ENCODE assay signal across 1 cellular context in the genomic region with DNA sequence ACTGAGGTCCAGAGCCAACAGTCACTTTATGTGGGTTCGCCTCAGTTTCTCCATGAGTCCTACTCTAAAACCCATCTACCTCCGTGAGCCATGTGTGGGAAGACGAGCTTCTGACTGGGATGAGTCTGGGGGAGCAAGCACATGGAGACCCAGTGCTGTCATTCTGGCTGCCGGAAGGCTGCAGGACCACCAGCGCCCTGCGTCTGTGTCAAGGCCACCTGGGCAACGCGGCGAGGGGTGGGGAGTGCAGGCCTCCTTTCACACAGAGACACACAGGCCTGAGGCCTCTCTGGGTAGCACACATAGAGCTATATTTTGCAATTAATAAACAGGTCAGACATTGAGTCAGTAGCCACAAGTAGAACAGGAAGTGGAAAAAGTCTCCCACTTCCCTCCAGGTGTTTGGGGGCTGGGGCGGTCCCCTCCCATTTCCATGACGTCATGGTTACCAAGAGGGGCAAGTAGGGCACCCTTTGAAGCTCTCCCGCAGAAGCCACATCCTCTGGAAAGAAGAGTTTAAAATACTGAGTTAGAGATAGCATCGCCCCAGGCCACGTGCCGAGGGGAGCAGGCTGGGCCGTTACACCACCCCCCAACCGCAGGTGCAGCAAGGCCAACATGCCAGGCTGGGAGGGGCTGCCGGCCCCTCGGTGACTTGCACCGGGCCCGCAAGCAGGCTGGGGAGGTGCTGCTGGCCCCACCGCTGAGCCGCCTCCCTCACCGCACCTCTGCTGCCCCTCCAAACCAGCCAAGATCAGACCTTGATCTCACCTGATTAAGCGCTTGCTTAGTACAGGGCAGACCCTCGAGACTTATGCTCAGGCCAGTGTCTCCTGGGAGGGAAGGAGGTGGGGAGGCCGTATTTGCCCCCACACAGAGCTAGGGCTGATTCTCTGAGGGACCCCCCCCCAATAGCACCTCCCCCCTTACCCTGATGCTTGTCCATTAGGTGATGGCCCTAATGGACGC.
TF ChIP-seq lines count a peak whose summit lies in the region.

No MANE protein-coding gene starts in this region.

TF ChIP-seq in HepG2, 621 proteins besides CTCF, POLR2A, EP300 and RAD21 (continued from another document and continues in another):
- TF ChIP-seq, protein P1, sequence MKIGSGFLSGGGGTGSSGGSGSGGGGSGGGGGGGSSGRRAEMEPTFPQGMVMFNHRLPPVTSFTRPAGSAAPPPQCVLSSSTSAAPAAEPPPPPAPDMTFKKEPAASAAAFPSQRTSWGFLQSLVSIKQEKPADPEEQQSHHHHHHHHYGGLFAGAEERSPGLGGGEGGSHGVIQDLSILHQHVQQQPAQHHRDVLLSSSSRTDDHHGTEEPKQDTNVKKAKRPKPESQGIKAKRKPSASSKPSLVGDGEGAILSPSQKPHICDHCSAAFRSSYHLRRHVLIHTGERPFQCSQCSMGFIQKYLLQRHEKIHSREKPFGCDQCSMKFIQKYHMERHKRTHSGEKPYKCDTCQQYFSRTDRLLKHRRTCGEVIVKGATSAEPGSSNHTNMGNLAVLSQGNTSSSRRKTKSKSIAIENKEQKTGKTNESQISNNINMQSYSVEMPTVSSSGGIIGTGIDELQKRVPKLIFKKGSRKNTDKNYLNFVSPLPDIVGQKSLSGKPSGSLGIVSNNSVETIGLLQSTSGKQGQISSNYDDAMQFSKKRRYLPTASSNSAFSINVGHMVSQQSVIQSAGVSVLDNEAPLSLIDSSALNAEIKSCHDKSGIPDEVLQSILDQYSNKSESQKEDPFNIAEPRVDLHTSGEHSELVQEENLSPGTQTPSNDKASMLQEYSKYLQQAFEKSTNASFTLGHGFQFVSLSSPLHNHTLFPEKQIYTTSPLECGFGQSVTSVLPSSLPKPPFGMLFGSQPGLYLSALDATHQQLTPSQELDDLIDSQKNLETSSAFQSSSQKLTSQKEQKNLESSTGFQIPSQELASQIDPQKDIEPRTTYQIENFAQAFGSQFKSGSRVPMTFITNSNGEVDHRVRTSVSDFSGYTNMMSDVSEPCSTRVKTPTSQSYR (CRISPR knock-in tag; IDR thresholded peaks at IDR 0.05; ENCODE audit: borderline replicate concordance), result no peak
- TF ChIP-seq MATR3 (CRISPR knock-in tag; IDR thresholded peaks at IDR 0.05), result 0 out of 2 replicates have a peak, but pooled peaks have one; percentile 90
- TF ChIP-seq MYC (CRISPR knock-in tag; IDR thresholded peaks at IDR 0.05; ENCODE audit: borderline replicate concordance), result peak; percentile 56
- TF ChIP-seq ZNF350 (CRISPR knock-in tag; IDR thresholded peaks at IDR 0.05; ENCODE audit: borderline replicate concordance, low read depth), result no peak
- TF ChIP-seq, protein P2, sequence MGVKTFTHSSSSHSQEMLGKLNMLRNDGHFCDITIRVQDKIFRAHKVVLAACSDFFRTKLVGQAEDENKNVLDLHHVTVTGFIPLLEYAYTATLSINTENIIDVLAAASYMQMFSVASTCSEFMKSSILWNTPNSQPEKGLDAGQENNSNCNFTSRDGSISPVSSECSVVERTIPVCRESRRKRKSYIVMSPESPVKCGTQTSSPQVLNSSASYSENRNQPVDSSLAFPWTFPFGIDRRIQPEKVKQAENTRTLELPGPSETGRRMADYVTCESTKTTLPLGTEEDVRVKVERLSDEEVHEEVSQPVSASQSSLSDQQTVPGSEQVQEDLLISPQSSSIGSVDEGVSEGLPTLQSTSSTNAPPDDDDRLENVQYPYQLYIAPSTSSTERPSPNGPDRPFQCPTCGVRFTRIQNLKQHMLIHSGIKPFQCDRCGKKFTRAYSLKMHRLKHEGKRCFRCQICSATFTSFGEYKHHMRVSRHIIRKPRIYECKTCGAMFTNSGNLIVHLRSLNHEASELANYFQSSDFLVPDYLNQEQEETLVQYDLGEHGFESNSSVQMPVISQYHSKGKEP (CRISPR knock-in tag; IDR thresholded peaks at IDR 0.05), result no peak
- no peak for TF ChIP-seq RXRA (CRISPR knock-in tag; IDR thresholded peaks at IDR 0.05)
- TF ChIP-seq ZNF484 (CRISPR knock-in tag; IDR thresholded peaks at IDR 0.05; ENCODE audit: borderline replicate concordance, low read depth), result no peak
- TF ChIP-seq NFE2L1 (CRISPR knock-in tag; IDR thresholded peaks at IDR 0.05; ENCODE audit: borderline replicate concordance), result no peak
- no peak for TF ChIP-seq TCF7L2 (IDR thresholded peaks at IDR 0.05; ENCODE audit: low read depth, low read length)
- TF ChIP-seq, protein P3, sequence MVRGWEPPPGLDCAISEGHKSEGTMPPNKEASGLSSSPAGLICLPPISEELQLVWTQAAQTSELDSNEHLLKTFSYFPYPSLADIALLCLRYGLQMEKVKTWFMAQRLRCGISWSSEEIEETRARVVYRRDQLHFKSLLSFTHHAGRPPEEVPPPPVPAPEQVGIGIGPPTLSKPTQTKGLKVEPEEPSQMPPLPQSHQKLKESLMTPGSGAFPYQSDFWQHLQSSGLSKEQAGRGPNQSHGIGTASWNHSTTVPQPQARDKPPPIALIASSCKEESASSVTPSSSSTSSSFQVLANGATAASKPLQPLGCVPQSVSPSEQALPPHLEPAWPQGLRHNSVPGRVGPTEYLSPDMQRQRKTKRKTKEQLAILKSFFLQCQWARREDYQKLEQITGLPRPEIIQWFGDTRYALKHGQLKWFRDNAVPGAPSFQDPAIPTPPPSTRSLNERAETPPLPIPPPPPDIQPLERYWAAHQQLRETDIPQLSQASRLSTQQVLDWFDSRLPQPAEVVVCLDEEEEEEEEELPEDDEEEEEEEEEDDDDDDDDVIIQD (CRISPR knock-in tag; IDR thresholded peaks at IDR 0.05; ENCODE audit: low read depth), result no peak
- TF ChIP-seq, protein P4, sequence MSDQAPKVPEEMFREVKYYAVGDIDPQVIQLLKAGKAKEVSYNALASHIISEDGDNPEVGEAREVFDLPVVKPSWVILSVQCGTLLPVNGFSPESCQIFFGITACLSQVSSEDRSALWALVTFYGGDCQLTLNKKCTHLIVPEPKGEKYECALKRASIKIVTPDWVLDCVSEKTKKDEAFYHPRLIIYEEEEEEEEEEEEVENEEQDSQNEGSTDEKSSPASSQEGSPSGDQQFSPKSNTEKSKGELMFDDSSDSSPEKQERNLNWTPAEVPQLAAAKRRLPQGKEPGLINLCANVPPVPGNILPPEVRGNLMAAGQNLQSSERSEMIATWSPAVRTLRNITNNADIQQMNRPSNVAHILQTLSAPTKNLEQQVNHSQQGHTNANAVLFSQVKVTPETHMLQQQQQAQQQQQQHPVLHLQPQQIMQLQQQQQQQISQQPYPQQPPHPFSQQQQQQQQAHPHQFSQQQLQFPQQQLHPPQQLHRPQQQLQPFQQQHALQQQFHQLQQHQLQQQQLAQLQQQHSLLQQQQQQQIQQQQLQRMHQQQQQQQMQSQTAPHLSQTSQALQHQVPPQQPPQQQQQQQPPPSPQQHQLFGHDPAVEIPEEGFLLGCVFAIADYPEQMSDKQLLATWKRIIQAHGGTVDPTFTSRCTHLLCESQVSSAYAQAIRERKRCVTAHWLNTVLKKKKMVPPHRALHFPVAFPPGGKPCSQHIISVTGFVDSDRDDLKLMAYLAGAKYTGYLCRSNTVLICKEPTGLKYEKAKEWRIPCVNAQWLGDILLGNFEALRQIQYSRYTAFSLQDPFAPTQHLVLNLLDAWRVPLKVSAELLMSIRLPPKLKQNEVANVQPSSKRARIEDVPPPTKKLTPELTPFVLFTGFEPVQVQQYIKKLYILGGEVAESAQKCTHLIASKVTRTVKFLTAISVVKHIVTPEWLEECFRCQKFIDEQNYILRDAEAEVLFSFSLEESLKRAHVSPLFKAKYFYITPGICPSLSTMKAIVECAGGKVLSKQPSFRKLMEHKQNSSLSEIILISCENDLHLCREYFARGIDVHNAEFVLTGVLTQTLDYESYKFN (CRISPR knock-in tag; conservative IDR thresholded peaks at IDR 0.05), result 0 out of 2 replicates have a peak, but pooled peaks have one; percentile 11
- no peak for TF ChIP-seq MAZ (IDR thresholded peaks at IDR 0.05; ENCODE audit: borderline replicate concordance, low read depth, low read length)
- TF ChIP-seq MAZ (CRISPR knock-in tag; IDR thresholded peaks at IDR 0.05; ENCODE audit: low read depth), result no peak
- TF ChIP-seq ZNF292 (CRISPR knock-in tag; IDR thresholded peaks at IDR 0.05; ENCODE audit: borderline replicate concordance, low read depth), result no peak; the same call in 1 of the 2 replicates
- TF ChIP-seq ZNF234 (CRISPR knock-in tag; conservative IDR thresholded peaks at IDR 0.05), result no peak
- no peak for TF ChIP-seq ZNF501 (CRISPR knock-in tag; IDR thresholded peaks at IDR 0.05)
- TF ChIP-seq MEF2D (CRISPR knock-in tag; IDR thresholded peaks at IDR 0.05), result no peak; the same call in 1 of the 2 replicates
- TF ChIP-seq, protein P5, sequence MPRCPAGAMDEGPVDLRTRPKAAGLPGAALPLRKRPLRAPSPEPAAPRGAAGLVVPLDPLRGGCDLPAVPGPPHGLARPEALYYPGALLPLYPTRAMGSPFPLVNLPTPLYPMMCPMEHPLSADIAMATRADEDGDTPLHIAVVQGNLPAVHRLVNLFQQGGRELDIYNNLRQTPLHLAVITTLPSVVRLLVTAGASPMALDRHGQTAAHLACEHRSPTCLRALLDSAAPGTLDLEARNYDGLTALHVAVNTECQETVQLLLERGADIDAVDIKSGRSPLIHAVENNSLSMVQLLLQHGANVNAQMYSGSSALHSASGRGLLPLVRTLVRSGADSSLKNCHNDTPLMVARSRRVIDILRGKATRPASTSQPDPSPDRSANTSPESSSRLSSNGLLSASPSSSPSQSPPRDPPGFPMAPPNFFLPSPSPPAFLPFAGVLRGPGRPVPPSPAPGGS (CRISPR knock-in tag; IDR thresholded peaks at IDR 0.05), result no peak
- 0 out of 2 replicates have a peak, but pooled peaks have one; percentile 42 for TF ChIP-seq ZBTB20 (CRISPR knock-in tag; IDR thresholded peaks at IDR 0.05; ENCODE audit: borderline replicate concordance, low read depth)
- TF ChIP-seq, protein P6, sequence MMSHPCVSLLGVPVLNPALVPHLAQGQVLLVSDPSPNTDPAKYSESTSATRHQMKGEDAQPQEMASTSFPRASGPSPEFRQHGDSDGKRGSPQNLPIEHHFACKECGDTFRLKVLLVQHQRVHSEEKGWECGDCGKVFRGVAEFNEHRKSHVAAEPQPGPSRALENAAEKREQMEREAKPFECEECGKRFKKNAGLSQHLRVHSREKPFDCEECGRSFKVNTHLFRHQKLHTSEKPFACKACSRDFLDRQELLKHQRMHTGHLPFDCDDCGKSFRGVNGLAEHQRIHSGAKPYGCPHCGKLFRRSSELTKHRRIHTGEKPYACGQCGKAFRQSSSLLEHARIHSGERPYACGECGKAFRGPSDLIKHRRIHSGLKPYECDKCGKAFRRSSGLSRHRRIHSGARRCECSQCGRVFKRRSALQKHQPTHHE (CRISPR knock-in tag; IDR thresholded peaks at IDR 0.05; ENCODE audit: borderline replicate concordance), result peak; percentile 44; the same call in 1 of the 2 replicates
- TF ChIP-seq, protein P7, sequence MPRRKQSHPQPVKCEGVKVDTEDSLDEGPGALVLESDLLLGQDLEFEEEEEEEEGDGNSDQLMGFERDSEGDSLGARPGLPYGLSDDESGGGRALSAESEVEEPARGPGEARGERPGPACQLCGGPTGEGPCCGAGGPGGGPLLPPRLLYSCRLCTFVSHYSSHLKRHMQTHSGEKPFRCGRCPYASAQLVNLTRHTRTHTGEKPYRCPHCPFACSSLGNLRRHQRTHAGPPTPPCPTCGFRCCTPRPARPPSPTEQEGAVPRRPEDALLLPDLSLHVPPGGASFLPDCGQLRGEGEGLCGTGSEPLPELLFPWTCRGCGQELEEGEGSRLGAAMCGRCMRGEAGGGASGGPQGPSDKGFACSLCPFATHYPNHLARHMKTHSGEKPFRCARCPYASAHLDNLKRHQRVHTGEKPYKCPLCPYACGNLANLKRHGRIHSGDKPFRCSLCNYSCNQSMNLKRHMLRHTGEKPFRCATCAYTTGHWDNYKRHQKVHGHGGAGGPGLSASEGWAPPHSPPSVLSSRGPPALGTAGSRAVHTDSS (CRISPR knock-in tag; conservative IDR thresholded peaks at IDR 0.05), result peak; percentile 89; the same call in 1 of the 2 replicates
- no peak for TF ChIP-seq ZNF713 (CRISPR knock-in tag; IDR thresholded peaks at IDR 0.05)
- peak; percentile 35; the same call in 1 of the 2 replicates for TF ChIP-seq GABPB1 (CRISPR knock-in tag; IDR thresholded peaks at IDR 0.05)
- TF ChIP-seq, protein P8, sequence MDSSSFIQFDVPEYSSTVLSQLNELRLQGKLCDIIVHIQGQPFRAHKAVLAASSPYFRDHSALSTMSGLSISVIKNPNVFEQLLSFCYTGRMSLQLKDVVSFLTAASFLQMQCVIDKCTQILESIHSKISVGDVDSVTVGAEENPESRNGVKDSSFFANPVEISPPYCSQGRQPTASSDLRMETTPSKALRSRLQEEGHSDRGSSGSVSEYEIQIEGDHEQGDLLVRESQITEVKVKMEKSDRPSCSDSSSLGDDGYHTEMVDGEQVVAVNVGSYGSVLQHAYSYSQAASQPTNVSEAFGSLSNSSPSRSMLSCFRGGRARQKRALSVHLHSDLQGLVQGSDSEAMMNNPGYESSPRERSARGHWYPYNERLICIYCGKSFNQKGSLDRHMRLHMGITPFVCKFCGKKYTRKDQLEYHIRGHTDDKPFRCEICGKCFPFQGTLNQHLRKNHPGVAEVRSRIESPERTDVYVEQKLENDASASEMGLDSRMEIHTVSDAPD (CRISPR knock-in tag; IDR thresholded peaks at IDR 0.05), result no peak
- TF ChIP-seq ZBTB38 (CRISPR knock-in tag; IDR thresholded peaks at IDR 0.05), result 0 out of 2 replicates have a peak, but pooled peaks have one; percentile 17
- TF ChIP-seq, protein P9, sequence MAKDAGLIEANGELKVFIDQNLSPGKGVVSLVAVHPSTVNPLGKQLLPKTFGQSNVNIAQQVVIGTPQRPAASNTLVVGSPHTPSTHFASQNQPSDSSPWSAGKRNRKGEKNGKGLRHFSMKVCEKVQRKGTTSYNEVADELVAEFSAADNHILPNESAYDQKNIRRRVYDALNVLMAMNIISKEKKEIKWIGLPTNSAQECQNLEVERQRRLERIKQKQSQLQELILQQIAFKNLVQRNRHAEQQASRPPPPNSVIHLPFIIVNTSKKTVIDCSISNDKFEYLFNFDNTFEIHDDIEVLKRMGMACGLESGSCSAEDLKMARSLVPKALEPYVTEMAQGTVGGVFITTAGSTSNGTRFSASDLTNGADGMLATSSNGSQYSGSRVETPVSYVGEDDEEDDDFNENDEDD (CRISPR knock-in tag; IDR thresholded peaks at IDR 0.05; ENCODE audit: borderline replicate concordance), result no peak
- TF ChIP-seq AGO2 (optimal IDR thresholded peaks at IDR 0.05; ENCODE audit: low read depth, low read length), result no peak
- no peak for TF ChIP-seq ZNF790 (CRISPR knock-in tag; IDR thresholded peaks at IDR 0.05; ENCODE audit: borderline replicate concordance)
- TF ChIP-seq ZNF530 (CRISPR knock-in tag; IDR thresholded peaks at IDR 0.05; ENCODE audit: low read depth), result no peak
- TF ChIP-seq SPEN (CRISPR knock-in tag; IDR thresholded peaks at IDR 0.05; ENCODE audit: low read depth), result peak; percentile 12; the same call in 1 of the 2 replicates
- no peak for TF ChIP-seq FLYWCH1 (CRISPR knock-in tag; IDR thresholded peaks at IDR 0.05)
- TF ChIP-seq, protein P10, sequence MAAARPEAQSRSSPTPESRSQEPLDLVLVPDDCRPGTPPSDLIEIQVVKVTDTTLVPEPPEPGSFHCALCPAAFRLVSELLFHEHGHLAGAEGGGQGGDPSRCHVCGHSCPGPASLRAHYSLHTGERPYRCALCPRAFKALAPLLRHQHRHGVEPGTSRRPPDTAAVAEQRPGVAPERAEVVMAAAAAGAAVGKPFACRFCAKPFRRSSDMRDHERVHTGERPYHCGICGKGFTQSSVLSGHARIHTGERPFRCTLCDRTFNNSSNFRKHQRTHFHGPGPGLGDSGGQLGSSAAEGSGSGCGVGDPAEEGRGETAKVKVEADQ (CRISPR knock-in tag; IDR thresholded peaks at IDR 0.05; ENCODE audit: borderline replicate concordance), result no peak
